In genomic region chr20:41087325-41087685, GRCh38 we compare ENCODE assay signal across 15 cellular contexts. TPM values are rescaled to one million over a fixed set of nuclear protein-coding genes. Genes with fewer than 3 reads are reported as not detected.
DNase-seq lines count a peak whose midpoint lies in the region; ATAC-seq, FAIRE-seq and TF ChIP-seq lines count a peak whose summit lies in the region.
"Had no signal": no experiment of that assay in that cellular context is flagged by ENCODE, and none has a peak within 500 bp of the region (broad histone marks: within the 10 kb centered on the region; RNA-seq: fewer than 3 reads in every experiment).

No MANE protein-coding gene starts in this region.

- TF ChIP-seq POLR2A in K562 (conservative IDR thresholded peaks at IDR 0.05) = no peak

- H4K20me1 ChIP-seq in PC-9 (ENCODE audit: insufficient read depth) = no peaks in the 10 kb centered on the region
- no peaks in the 10 kb centered on the region; the same call in 1 of the 2 replicates for H4K20me1 ChIP-seq in K562 (replicated peaks; ENCODE audit: control insufficient read depth, insufficient read depth, low read length)
- peaks cover 77% of the 10 kb centered on the region for H4K20me1 ChIP-seq in smooth muscle cell (ENCODE audit: low read depth)

- H3K9me2 ChIP-seq in PC-9 (ENCODE audit: insufficient read depth) = no peaks in the 10 kb centered on the region

- H3K27ac Mint-ChIP-seq in activated naive CD4-positive, alpha-beta T cell treated with anti-CD3 and anti-CD28 coated beads for 36 hours = peak overlapping the region; percentile 42
- H3K27ac Mint-ChIP-seq in activated naive CD4-positive, alpha-beta T cell treated with anti-CD3 and anti-CD28 coated beads, Interleukin-2, amount 10 ng/mL, durations not matched to agents 7 days and 5 days = no peak overlapping the region

- H3K79me2 ChIP-seq in PC-9 (ENCODE audit: low read depth) = peaks cover 12% of the 10 kb centered on the region; the same call in 1 of the 2 replicates
- peaks cover 2% of the 10 kb centered on the region; the same call in 1 of the 3 replicates for H3K79me2 ChIP-seq in K562 (ENCODE audit: control insufficient read depth, insufficient read depth, low read length)
- peaks cover 13% of the 10 kb centered on the region for H3K79me2 ChIP-seq in smooth muscle cell (ENCODE audit: low read depth)

- H3K27me3 ChIP-seq in PC-9 (ENCODE audit: insufficient read depth, low read depth) (no peaks in the 10 kb centered on the region), K562 (ENCODE audit: control insufficient read depth in 2 of 2, insufficient read depth in 2 of 2, low read length in 2 of 2) (no peaks in the 10 kb centered on the region), smooth muscle cell (ENCODE audit: low read depth) (no peaks in the 10 kb centered on the region)
- H3K27me3 ChIP-seq: left lung had no signal

- BruUV-seq in PC-9 (replicated peaks; lab: Mats Ljungman, UMichigan) = no TSS peak
- BruUV-seq in K562 (replicated peaks; lab: Mats Ljungman, UMichigan) = no TSS peak

- H3K4me1 Mint-ChIP-seq in activated naive CD4-positive, alpha-beta T cell treated with anti-CD3 and anti-CD28 coated beads for 36 hours (ENCODE audit: low read depth) = peaks cover 19% of the 10 kb centered on the region
- peaks cover 15% of the 10 kb centered on the region for H3K4me1 Mint-ChIP-seq in activated naive CD4-positive, alpha-beta T cell treated with anti-CD3 and anti-CD28 coated beads, Interleukin-2, amount 10 ng/mL, durations not matched to agents 7 days and 5 days

- H3K36me3 ChIP-seq in PC-9 (ENCODE audit: low read depth) (peaks cover 33% of the 10 kb centered on the region), K562 (ENCODE audit: control insufficient read depth, insufficient read depth, low read length) (peaks cover 68% of the 10 kb centered on the region), smooth muscle cell (ENCODE audit: low read depth) (peaks cover 25% of the 10 kb centered on the region)

- WGBS in K562 (ENCODE audit: insufficient coverage, low coverage, missing lambda C conversion rate) = 77% methylated on average over 1 of the region's 1 CpG
- 81% methylated on average over 1 of the region's 1 CpG for WGBS in smooth muscle cell (ENCODE audit: low lambda C conversion rate)

- no peaks in the 10 kb centered on the region for H3K27me3 Mint-ChIP-seq in activated naive CD4-positive, alpha-beta T cell treated with anti-CD3 and anti-CD28 coated beads for 36 hours (ENCODE audit: low read depth)
- no peaks in the 10 kb centered on the region for H3K27me3 Mint-ChIP-seq in activated naive CD4-positive, alpha-beta T cell treated with anti-CD3 and anti-CD28 coated beads, Interleukin-2, amount 10 ng/mL, durations not matched to agents 7 days and 5 days

- ATAC-seq in K562 (no peak), HG02759 (IDR thresholded peaks at IDR 0.05; ENCODE audit: unreplicated experiment) (no peak), GM21576 (IDR thresholded peaks at IDR 0.05; ENCODE audit: unreplicated experiment) (no peak)
- ATAC-seq: right cardiac atrium had no signal

- DNase-seq in activated naive CD4-positive, alpha-beta T cell treated with anti-CD3 and anti-CD28 coated beads for 36 hours = no peak
- no peak for DNase-seq in activated naive CD4-positive, alpha-beta T cell treated with anti-CD3 and anti-CD28 coated beads, Interleukin-2, amount 10 ng/mL, durations not matched to agents 7 days and 5 days
- DNase-seq in PC-9 (peak in 1 of 2 experiments; percentile 81), K562 (ENCODE audit: extremely low read depth in 1 of 4, low spot score in 3 of 4) (no peak), smooth muscle cell (lab: John Stamatoyannopoulos, UW; ENCODE audit: unreplicated experiment) (no peak), medulla oblongata (ENCODE audit: extremely low spot score) (no peak)
- DNase-seq: anterior cingulate cortex; effector CD4-positive, alpha-beta T cell; KG1; left lung; occipital lobe; right cardiac atrium had no signal

- H3K4me3 Mint-ChIP-seq in activated naive CD4-positive, alpha-beta T cell treated with anti-CD3 and anti-CD28 coated beads for 36 hours = no peak overlapping the region
- H3K4me3 Mint-ChIP-seq in activated naive CD4-positive, alpha-beta T cell treated with anti-CD3 and anti-CD28 coated beads, Interleukin-2, amount 10 ng/mL, durations not matched to agents 7 days and 5 days = no peak overlapping the region

- no peak for TF ChIP-seq EP300 in K562 (IDR thresholded peaks at IDR 0.05; ENCODE audit: low read length)

- CTCF ChIA-PET in activated naive CD4-positive, alpha-beta T cell treated with anti-CD3 and anti-CD28 coated beads for 36 hours (lab: Charles Lee) = interaction anchor here (0.5 to 3.3 kb wide), 3 partner anchors 7 to 314 kb away, joined by 3 to 15 read pairs (median 3); no protein-coding TSS in a partner anchor
- CTCF ChIA-PET in activated naive CD4-positive, alpha-beta T cell treated with anti-CD3 and anti-CD28 coated beads, Interleukin-2, amount 10 ng/mL, durations not matched to agents 7 days and 5 days (lab: Charles Lee) = interaction anchor here (0.7 to 2.4 kb wide), 5 partner anchors 7 to 102 kb away, joined by 3 to 9 read pairs (median 3); no protein-coding TSS in a partner anchor
- CTCF ChIA-PET in PC-9 (lab: Charles Lee) = no interaction called here
- CTCF ChIA-PET in K562 (lab: Yijun Ruan, JAX; ENCODE audit: low intra/inter-chr PET ratio) = no interaction called here

- TF ChIP-seq CTCF in PC-9 (conservative IDR thresholded peaks at IDR 0.05) (no peak), K562 (IDR thresholded peaks at IDR 0.05 in 2 of 3, conservative IDR thresholded peaks at IDR 0.05 in 1 of 3; ENCODE audit: insufficient read depth in 2 of 3, low read depth in 1 of 3, low read length in 3 of 3) (no peak), smooth muscle cell (IDR thresholded peaks at IDR 0.05; ENCODE audit: borderline replicate concordance, insufficient read depth, poor library complexity, severe bottlenecking) (no peak)

- H3K4me2 ChIP-seq in PC-9 (peak overlapping the region; percentile 65), K562 (ENCODE audit: insufficient read depth, low read length) (no peak overlapping the region; the same call in 1 of the 2 replicates), smooth muscle cell (no peak overlapping the region)

- no peaks in the 10 kb centered on the region for H3K9me1 ChIP-seq in K562 (ENCODE audit: control insufficient read depth, insufficient read depth, low read length)

- no peak for FAIRE-seq in K562 (lab: Jason Lieb, UNC)

- intact Hi-C loops in activated naive CD4-positive, alpha-beta T cell treated with anti-CD3 and anti-CD28 coated beads for 36 hours (cut with micrococcal nuclease) = no loop called here
- intact Hi-C loops in PC-9 (cut with micrococcal nuclease; ENCODE audit: unreplicated experiment) = no loop called here
- intact Hi-C loops in K562 (cut with micrococcal nuclease) = loop anchor here (2.0 kb wide), 2 partner anchors 59 to 97 kb away; partner anchors contain the start of gene TOP1

- H3K27ac ChIP-seq in PC-9 (peak overlapping the region; percentile 67), K562 (ENCODE audit: extremely low read depth, low read depth, low read length) (peak overlapping the region; percentile 78; the same call in 1 of the 3 replicates), smooth muscle cell (ENCODE audit: low read depth) (peak overlapping the region; percentile 7)
- H3K27ac ChIP-seq: thoracic aorta had no signal

- H3K36me3 Mint-ChIP-seq in activated naive CD4-positive, alpha-beta T cell treated with anti-CD3 and anti-CD28 coated beads for 36 hours (ENCODE audit: low read depth) = peaks cover 29% of the 10 kb centered on the region
- peaks cover 58% of the 10 kb centered on the region for H3K36me3 Mint-ChIP-seq in activated naive CD4-positive, alpha-beta T cell treated with anti-CD3 and anti-CD28 coated beads, Interleukin-2, amount 10 ng/mL, durations not matched to agents 7 days and 5 days

- H3K9me3 ChIP-seq in PC-9 (ENCODE audit: insufficient read depth, low read depth) (no peaks in the 10 kb centered on the region), K562 (replicated peaks; ENCODE audit: control insufficient read depth, insufficient read depth, low read depth, low read length) (no peaks in the 10 kb centered on the region), smooth muscle cell (replicated peaks; ENCODE audit: low read depth) (no peaks in the 10 kb centered on the region)
- H3K9me3 ChIP-seq: left lung, thoracic aorta had no signal

- H3K4me1 ChIP-seq in PC-9 (replicated peaks; ENCODE audit: insufficient read depth) (peaks cover 40% of the 10 kb centered on the region), K562 (replicated peaks in 1 of 2; ENCODE audit: control insufficient read depth in 2 of 2, insufficient read depth in 2 of 2, low read length in 2 of 2) (peaks cover 9 to 17% of the 10 kb centered on the region in 2 experiments), smooth muscle cell (ENCODE audit: low read depth) (no peaks in the 10 kb centered on the region)

- no peak overlapping the region for H2AFZ ChIP-seq in PC-9
- H2AFZ ChIP-seq in K562 (ENCODE audit: low read depth, low read length) = no peak overlapping the region
- H2AFZ ChIP-seq in smooth muscle cell (ENCODE audit: low read depth) = no peak overlapping the region

- H3K9me3 Mint-ChIP-seq in activated naive CD4-positive, alpha-beta T cell treated with anti-CD3 and anti-CD28 coated beads for 36 hours = no peaks in the 10 kb centered on the region
- H3K9me3 Mint-ChIP-seq in activated naive CD4-positive, alpha-beta T cell treated with anti-CD3 and anti-CD28 coated beads, Interleukin-2, amount 10 ng/mL, durations not matched to agents 7 days and 5 days = no peaks in the 10 kb centered on the region

- TF ChIP-seq RAD21 in K562 (CRISPR knock-in tag; conservative IDR thresholded peaks at IDR 0.05 in 1 of 2, IDR thresholded peaks at IDR 0.05 in 1 of 2) = no peak

- H3K9ac ChIP-seq in K562 (ENCODE audit: insufficient read depth in 1 of 2, low read depth in 2 of 2, low read length in 2 of 2) (no peak overlapping the region), smooth muscle cell (ENCODE audit: low read depth) (no peak overlapping the region)

- H3K4me3 ChIP-seq in PC-9 (no peak overlapping the region), K562 (no peak overlapping the region), smooth muscle cell (no peak overlapping the region)
- H3K4me3 ChIP-seq: left lung, thoracic aorta had no signal

- in situ Hi-C loops in K562 (cut with MboI) = no loop called here

- POLR2A ChIA-PET in PC-9 (lab: Charles Lee; ENCODE audit: unreplicated experiment) = no interaction called here
- POLR2A ChIA-PET in K562 (lab: Yijun Ruan, JAX) = interaction anchor here (0.6 to 2.1 kb wide), 7 partner anchors 8 to 164 kb away, joined by 3 to 12 read pairs (median 4); no protein-coding TSS in a partner anchor

- H3F3A ChIP-seq in PC-9 (ENCODE audit: insufficient read depth, low read depth) (peaks cover 68% of the 10 kb centered on the region), smooth muscle cell (ENCODE audit: low read depth) (peaks cover 18% of the 10 kb centered on the region)

RNA-seq across cellular contexts. Expression of gene PLCG1, which starts 50.0 kb away (rescaled TPM):
- total RNA-seq in activated naive CD4-positive, alpha-beta T cell treated with anti-CD3 and anti-CD28 coated beads for 36 hours = 100 to 1,000 TPM; 117 to 136 TPM
- total RNA-seq in PC-9 (2021) (64.1 and 69.4 TPM in 2 replicates), K562 (2014; rRNA removed) (34.8 and 38.7 TPM in 2 replicates), K562 (2014; rRNA removed; fragmentation: Illumina TruSeq; extraction: Trizol) (15.2 and 23.7 TPM in 2 replicates), K562 (2015; rRNA removed; fragmentation: Illumina TruSeq; extraction: Trizol) (32.5 and 33.3 TPM in 2 replicates), K562 (2021) (48.2 and 67.0 TPM in 2 replicates), smooth muscle cell (45.2 and 77.1 TPM in 2 replicates)
- 213 and 380 TPM in 2 replicates for total RNA-seq in K562 (2011; cell fraction: chromatin; rRNA removed; ENCODE audit: low replicate concordance)
- 184 and 191 TPM in 2 replicates for total RNA-seq in K562 (2011; cell fraction: nucleolus; rRNA removed)
- total RNA-seq in K562 (2011; cell fraction: nucleoplasm; rRNA removed) = 147 and 176 TPM in 2 replicates
- polyA plus RNA-seq in K562 (2011; rRNA removed) (34.9 and 50.1 TPM in 2 replicates), K562 (2014; fragmentation: Illumina TruSeq; extraction: Trizol) (44.1 and 44.6 TPM in 2 replicates), K562 (2014; fragmentation: Nextera tagmentation; extraction: Ambion mirVana) (1 to 10 TPM; 1.7 to 2.2 TPM), K562 (2014; rRNA removed) (41.4 and 52.9 TPM in 2 replicates), smooth muscle cell (36.9 and 38.5 TPM in 2 replicates)
- 29.1 and 35.8 TPM in 2 replicates for polyA plus RNA-seq in K562 (2011; cell fraction: cytosol; rRNA removed)
- 231 and 271 TPM in 2 replicates for polyA plus RNA-seq in K562 (2011; cell fraction: nucleus; rRNA removed)
- polyA plus RNA-seq in K562 (2012) = 31.2 and 36.7 TPM in 2 replicates
- 32.4 and 38.5 TPM in 2 replicates for polyA minus RNA-seq in K562 (2011; rRNA and poly(A)+ RNA removed)
- polyA minus RNA-seq in K562 (2011; cell fraction: cytosol; rRNA and poly(A)+ RNA removed) = 38.3 and 50.8 TPM in 2 replicates
- polyA minus RNA-seq in K562 (2011; cell fraction: nucleus; rRNA and poly(A)+ RNA removed) = 61.9 and 82.2 TPM in 2 replicates

RNA-seq across cellular contexts. Expression of gene TOP1, which starts 58.7 kb away (rescaled TPM):
- 10 to 100 TPM; 91.7 to 92.6 TPM for total RNA-seq in activated naive CD4-positive, alpha-beta T cell treated with anti-CD3 and anti-CD28 coated beads for 36 hours
- total RNA-seq in PC-9 (2021) (39.1 and 55.8 TPM in 2 replicates), K562 (2014; rRNA removed) (26.0 and 26.7 TPM in 2 replicates), K562 (2014; rRNA removed; fragmentation: Illumina TruSeq; extraction: Trizol) (44.6 and 46.7 TPM in 2 replicates), K562 (2015; rRNA removed; fragmentation: Illumina TruSeq; extraction: Trizol) (38.6 and 39.6 TPM in 2 replicates), K562 (2021) (86.0 and 95.6 TPM in 2 replicates), smooth muscle cell (28.6 and 28.9 TPM in 2 replicates)
- total RNA-seq in K562 (2011; cell fraction: chromatin; rRNA removed; ENCODE audit: low replicate concordance) = 9.4 and 30.0 TPM in 2 replicates
- 7.2 and 9.3 TPM in 2 replicates for total RNA-seq in K562 (2011; cell fraction: nucleolus; rRNA removed)
- 10.3 and 14.0 TPM in 2 replicates for total RNA-seq in K562 (2011; cell fraction: nucleoplasm; rRNA removed)
- polyA plus RNA-seq in K562 (2011; rRNA removed) (17.3 and 26.4 TPM in 2 replicates), K562 (2014; fragmentation: Illumina TruSeq; extraction: Trizol) (101 and 127 TPM in 2 replicates), K562 (2014; fragmentation: Nextera tagmentation; extraction: Ambion mirVana) (10 to 100 TPM; 29.2 to 38.2 TPM), K562 (2014; rRNA removed) (40.9 and 50.4 TPM in 2 replicates), smooth muscle cell (17.0 and 23.6 TPM in 2 replicates)
- 6.0 and 13.1 TPM in 2 replicates for polyA plus RNA-seq in K562 (2011; cell fraction: cytosol; rRNA removed)
- polyA plus RNA-seq in K562 (2011; cell fraction: nucleus; rRNA removed) = 16.4 and 19.7 TPM in 2 replicates
- polyA plus RNA-seq in K562 (2012) = 68.8 and 90.2 TPM in 2 replicates
- polyA minus RNA-seq in K562 (2011; rRNA and poly(A)+ RNA removed) = 30.9 and 35.0 TPM in 2 replicates
- polyA minus RNA-seq in K562 (2011; cell fraction: cytosol; rRNA and poly(A)+ RNA removed) = 43.7 and 44.8 TPM in 2 replicates
- 9.3 and 13.1 TPM in 2 replicates for polyA minus RNA-seq in K562 (2011; cell fraction: nucleus; rRNA and poly(A)+ RNA removed)

Comparison
In these comparisons a context has a peak if more than half of its experiments do, and no peak if none do; other contexts are left out.
1. H3K27ac ChIP-seq: peak in every context shown above with its lines; median percentile 78 in K562; 67 in PC-9; 7 in smooth muscle cell.
2. CTCF ChIA-PET loops: an anchor here in activated naive CD4-positive, alpha-beta T cell treated with anti-CD3 and anti-CD28 coated beads for 36 hours (0.5 to 3.3 kb wide) and activated naive CD4-positive, alpha-beta T cell treated with anti-CD3 and anti-CD28 coated beads, Interleukin-2, amount 10 ng/mL, durations not matched to agents 7 days and 5 days (0.7 to 2.4 kb wide); none called in PC-9 and K562.